In genomic region chr4:121978169-121978516, GRCh38 we compare ENCODE assay signal across 12 cellular contexts. TPM values are rescaled to one million over a fixed set of nuclear protein-coding genes. Genes with fewer than 3 reads are reported as not detected.
DNase-seq lines count a peak whose midpoint lies in the region; ATAC-seq lines count a peak whose summit lies in the region.
"Had no signal": no experiment of that assay in that cellular context is flagged by ENCODE, and none has a peak within 500 bp of the region (broad histone marks: within the 10 kb centered on the region; RNA-seq: fewer than 3 reads in every experiment).

No MANE protein-coding gene starts in this region.

- peaks cover 15% of the 10 kb centered on the region for H3K4me1 Mint-ChIP-seq in activated T-cell treated with anti-CD3 and anti-CD28 coated beads, Interleukin-2, amount 50 U/mL, for 4 hours (ENCODE audit: low read depth)
- H3K4me1 Mint-ChIP-seq in stimulated activated effector memory CD8-positive, alpha-beta T cell treated with anti-CD3 and anti-CD28 coated beads, Interleukin-12 subunit alpha, Interleukin-12 subunit beta, amount 100 ng/mL, for 72 hours = peaks cover 8% of the 10 kb centered on the region
- H3K4me1 Mint-ChIP-seq: activated T-helper 17 cell treated with anti-CD3 and anti-CD28 coated beads, Interleukin-2, amount 50 U/mL, for 72 hours had no signal

- DNase-seq in activated T-cell treated with anti-CD3 and anti-CD28 coated beads, Interleukin-2, amount 50 U/mL, for 4 hours = no peak
- DNase-seq in activated T-cell treated with anti-CD3 and anti-CD28 coated beads, Interleukin-2, amount 50 U/mL, for 1 hour = no peak
- DNase-seq in stimulated activated effector memory CD8-positive, alpha-beta T cell treated with anti-CD3 and anti-CD28 coated beads, Interleukin-12 subunit alpha, Interleukin-12 subunit beta, amount 100 ng/mL, for 72 hours (ENCODE audit: low spot score in 2 of 2) = no peak
- DNase-seq in kidney tubule cell (ENCODE audit: low spot score) (no peak), cerebellum (ENCODE audit: low spot score) (no peak), NCI-H524 (lab: John Stamatoyannopoulos, UW) (no peak)
- DNase-seq: glutamatergic neuron, MG63, NCI-H774 had no signal

- no peaks in the 10 kb centered on the region for H3K36me3 Mint-ChIP-seq in activated T-cell treated with anti-CD3 and anti-CD28 coated beads, Interleukin-2, amount 50 U/mL, for 4 hours (ENCODE audit: insufficient read depth)
- H3K36me3 Mint-ChIP-seq in stimulated activated effector memory CD8-positive, alpha-beta T cell treated with anti-CD3 and anti-CD28 coated beads, Interleukin-12 subunit alpha, Interleukin-12 subunit beta, amount 100 ng/mL, for 72 hours = no peaks in the 10 kb centered on the region

- H3K9me3 Mint-ChIP-seq in activated T-cell treated with anti-CD3 and anti-CD28 coated beads, Interleukin-2, amount 50 U/mL, for 4 hours = no peaks in the 10 kb centered on the region
- H3K9me3 Mint-ChIP-seq in stimulated activated effector memory CD8-positive, alpha-beta T cell treated with anti-CD3 and anti-CD28 coated beads, Interleukin-12 subunit alpha, Interleukin-12 subunit beta, amount 100 ng/mL, for 72 hours = no peaks in the 10 kb centered on the region
- H3K9me3 Mint-ChIP-seq: activated T-helper 17 cell treated with anti-CD3 and anti-CD28 coated beads, Interleukin-2, amount 50 U/mL, for 72 hours had no signal

- H3K27me3 Mint-ChIP-seq in activated T-cell treated with anti-CD3 and anti-CD28 coated beads, Interleukin-2, amount 50 U/mL, for 4 hours (ENCODE audit: low read depth) = peaks cover 6% of the 10 kb centered on the region

- ATAC-seq in activated T-cell treated with anti-CD3 and anti-CD28 coated beads, Interleukin-2, amount 50 U/mL, for 4 hours = no peak
- ATAC-seq in HG02642 (IDR thresholded peaks at IDR 0.05; ENCODE audit: poor library complexity, unreplicated experiment) = peak; percentile 41
- ATAC-seq in HG03442 (IDR thresholded peaks at IDR 0.05; ENCODE audit: unreplicated experiment) = peak; percentile 40
- ATAC-seq in stimulated activated effector memory CD8-positive, alpha-beta T cell treated with anti-CD3 and anti-CD28 coated beads, Interleukin-12 subunit alpha, Interleukin-12 subunit beta, amount 100 ng/mL, for 72 hours = no peak
- ATAC-seq: activated T-helper 17 cell treated with anti-CD3 and anti-CD28 coated beads, Interleukin-2, amount 50 U/mL, for 72 hours had no signal

- H3K27ac Mint-ChIP-seq in stimulated activated effector memory CD8-positive, alpha-beta T cell treated with anti-CD3 and anti-CD28 coated beads, Interleukin-12 subunit alpha, Interleukin-12 subunit beta, amount 100 ng/mL, for 72 hours = peak overlapping the region; percentile 10
- H3K27ac Mint-ChIP-seq: activated T-helper 17 cell treated with anti-CD3 and anti-CD28 coated beads, Interleukin-2, amount 50 U/mL, for 72 hours had no signal

- peak overlapping the region; percentile 14 for H3K4me3 Mint-ChIP-seq in activated T-cell treated with anti-CD3 and anti-CD28 coated beads, Interleukin-2, amount 50 U/mL, for 4 hours
- H3K4me3 Mint-ChIP-seq in stimulated activated effector memory CD8-positive, alpha-beta T cell treated with anti-CD3 and anti-CD28 coated beads, Interleukin-12 subunit alpha, Interleukin-12 subunit beta, amount 100 ng/mL, for 72 hours = no peak overlapping the region
- H3K4me3 Mint-ChIP-seq: activated T-helper 17 cell treated with anti-CD3 and anti-CD28 coated beads, Interleukin-2, amount 50 U/mL, for 72 hours had no signal

RNA-seq across cellular contexts. Expression of gene TRPC3, which starts 26.3 kb away (rescaled TPM):
- total RNA-seq in activated T-cell treated with anti-CD3 and anti-CD28 coated beads, Interleukin-2, amount 50 U/mL, for 4 hours = under 1 TPM in 2 of 3 donors, not detected in 1; 0.33 to 0.63 TPM
- total RNA-seq in cerebellum = 88.6 TPM

Comparison
In these comparisons a context has a peak if more than half of its experiments do, and no peak if none do; other contexts are left out.
1. ATAC-seq: peak in HG02642 (single experiment) and HG03442 (single experiment); none in activated T-cell treated with anti-CD3 and anti-CD28 coated beads, Interleukin-2, amount 50 U/mL, for 4 hours (0 of 2) and stimulated activated effector memory CD8-positive, alpha-beta T cell treated with anti-CD3 and anti-CD28 coated beads, Interleukin-12 subunit alpha, Interleukin-12 subunit beta, amount 100 ng/mL, for 72 hours (single experiment).
2. RNA of gene TRPC3, which starts 26.3 kb away (total RNA-seq): 88.6 TPM in cerebellum (single experiment); 0.33 to 0.63 TPM in activated T-cell treated with anti-CD3 and anti-CD28 coated beads, Interleukin-2, amount 50 U/mL, for 4 hours; every median in the first group is over 10 times any median in the second.